1 cellular context compared by ENCODE assay signal in the genomic region with DNA sequence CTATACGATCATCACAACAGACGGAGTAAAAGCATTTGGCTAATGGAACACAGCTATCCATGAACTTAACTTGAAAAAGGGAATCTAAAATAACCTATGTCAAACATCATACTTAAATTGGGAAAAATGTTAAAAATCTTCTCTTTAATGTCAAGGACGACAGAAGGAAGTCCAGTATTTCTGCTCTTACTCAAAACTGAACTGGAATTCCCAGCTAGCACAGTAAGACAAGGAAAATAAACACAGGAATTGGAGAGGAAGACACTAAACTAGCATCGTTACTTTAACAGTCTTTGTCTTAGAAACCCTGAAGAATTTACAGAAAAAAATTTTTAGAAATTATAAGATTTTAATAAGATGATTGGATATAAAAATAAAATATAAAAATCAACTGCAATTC.
TF ChIP-seq lines count a peak whose summit lies in the region.

No MANE protein-coding gene starts in this region.

TF ChIP-seq in WTC11, 78 proteins besides CTCF, POLR2A, EP300 and RAD21 (continued from another document):
- TF ChIP-seq, protein P1, sequence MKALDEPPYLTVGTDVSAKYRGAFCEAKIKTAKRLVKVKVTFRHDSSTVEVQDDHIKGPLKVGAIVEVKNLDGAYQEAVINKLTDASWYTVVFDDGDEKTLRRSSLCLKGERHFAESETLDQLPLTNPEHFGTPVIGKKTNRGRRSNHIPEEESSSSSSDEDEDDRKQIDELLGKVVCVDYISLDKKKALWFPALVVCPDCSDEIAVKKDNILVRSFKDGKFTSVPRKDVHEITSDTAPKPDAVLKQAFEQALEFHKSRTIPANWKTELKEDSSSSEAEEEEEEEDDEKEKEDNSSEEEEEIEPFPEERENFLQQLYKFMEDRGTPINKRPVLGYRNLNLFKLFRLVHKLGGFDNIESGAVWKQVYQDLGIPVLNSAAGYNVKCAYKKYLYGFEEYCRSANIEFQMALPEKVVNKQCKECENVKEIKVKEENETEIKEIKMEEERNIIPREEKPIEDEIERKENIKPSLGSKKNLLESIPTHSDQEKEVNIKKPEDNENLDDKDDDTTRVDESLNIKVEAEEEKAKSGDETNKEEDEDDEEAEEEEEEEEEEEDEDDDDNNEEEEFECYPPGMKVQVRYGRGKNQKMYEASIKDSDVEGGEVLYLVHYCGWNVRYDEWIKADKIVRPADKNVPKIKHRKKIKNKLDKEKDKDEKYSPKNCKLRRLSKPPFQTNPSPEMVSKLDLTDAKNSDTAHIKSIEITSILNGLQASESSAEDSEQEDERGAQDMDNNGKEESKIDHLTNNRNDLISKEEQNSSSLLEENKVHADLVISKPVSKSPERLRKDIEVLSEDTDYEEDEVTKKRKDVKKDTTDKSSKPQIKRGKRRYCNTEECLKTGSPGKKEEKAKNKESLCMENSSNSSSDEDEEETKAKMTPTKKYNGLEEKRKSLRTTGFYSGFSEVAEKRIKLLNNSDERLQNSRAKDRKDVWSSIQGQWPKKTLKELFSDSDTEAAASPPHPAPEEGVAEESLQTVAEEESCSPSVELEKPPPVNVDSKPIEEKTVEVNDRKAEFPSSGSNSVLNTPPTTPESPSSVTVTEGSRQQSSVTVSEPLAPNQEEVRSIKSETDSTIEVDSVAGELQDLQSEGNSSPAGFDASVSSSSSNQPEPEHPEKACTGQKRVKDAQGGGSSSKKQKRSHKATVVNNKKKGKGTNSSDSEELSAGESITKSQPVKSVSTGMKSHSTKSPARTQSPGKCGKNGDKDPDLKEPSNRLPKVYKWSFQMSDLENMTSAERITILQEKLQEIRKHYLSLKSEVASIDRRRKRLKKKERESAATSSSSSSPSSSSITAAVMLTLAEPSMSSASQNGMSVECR (CRISPR knock-in tag; IDR thresholded peaks at IDR 0.05; ENCODE audit: borderline replicate concordance): no peak
- TF ChIP-seq, protein P2, sequence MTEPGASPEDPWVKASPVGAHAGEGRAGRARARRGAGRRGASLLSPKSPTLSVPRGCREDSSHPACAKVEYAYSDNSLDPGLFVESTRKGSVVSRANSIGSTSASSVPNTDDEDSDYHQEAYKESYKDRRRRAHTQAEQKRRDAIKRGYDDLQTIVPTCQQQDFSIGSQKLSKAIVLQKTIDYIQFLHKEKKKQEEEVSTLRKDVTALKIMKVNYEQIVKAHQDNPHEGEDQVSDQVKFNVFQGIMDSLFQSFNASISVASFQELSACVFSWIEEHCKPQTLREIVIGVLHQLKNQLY (CRISPR knock-in tag; IDR thresholded peaks at IDR 0.05): no peak
- TF ChIP-seq CREB1 (CRISPR knock-in tag; IDR thresholded peaks at IDR 0.05) (no peak), PREB (CRISPR knock-in tag; IDR thresholded peaks at IDR 0.05; ENCODE audit: borderline replicate concordance) (no peak), PRRX2 (CRISPR knock-in tag; IDR thresholded peaks at IDR 0.05) (no peak), NFE2L1 (CRISPR knock-in tag; IDR thresholded peaks at IDR 0.05) (no peak), NR3C1 (CRISPR knock-in tag; conservative IDR thresholded peaks at IDR 0.05; ENCODE audit: low read depth) (no peak), NFYB (CRISPR knock-in tag; conservative IDR thresholded peaks at IDR 0.05; ENCODE audit: low read depth) (no peak), MYBL2 (CRISPR knock-in tag; IDR thresholded peaks at IDR 0.05) (no peak)
- TF ChIP-seq, protein P3, sequence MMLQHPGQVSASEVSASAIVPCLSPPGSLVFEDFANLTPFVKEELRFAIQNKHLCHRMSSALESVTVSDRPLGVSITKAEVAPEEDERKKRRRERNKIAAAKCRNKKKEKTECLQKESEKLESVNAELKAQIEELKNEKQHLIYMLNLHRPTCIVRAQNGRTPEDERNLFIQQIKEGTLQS (CRISPR knock-in tag; conservative IDR thresholded peaks at IDR 0.05): no peak
- TF ChIP-seq, protein P4, sequence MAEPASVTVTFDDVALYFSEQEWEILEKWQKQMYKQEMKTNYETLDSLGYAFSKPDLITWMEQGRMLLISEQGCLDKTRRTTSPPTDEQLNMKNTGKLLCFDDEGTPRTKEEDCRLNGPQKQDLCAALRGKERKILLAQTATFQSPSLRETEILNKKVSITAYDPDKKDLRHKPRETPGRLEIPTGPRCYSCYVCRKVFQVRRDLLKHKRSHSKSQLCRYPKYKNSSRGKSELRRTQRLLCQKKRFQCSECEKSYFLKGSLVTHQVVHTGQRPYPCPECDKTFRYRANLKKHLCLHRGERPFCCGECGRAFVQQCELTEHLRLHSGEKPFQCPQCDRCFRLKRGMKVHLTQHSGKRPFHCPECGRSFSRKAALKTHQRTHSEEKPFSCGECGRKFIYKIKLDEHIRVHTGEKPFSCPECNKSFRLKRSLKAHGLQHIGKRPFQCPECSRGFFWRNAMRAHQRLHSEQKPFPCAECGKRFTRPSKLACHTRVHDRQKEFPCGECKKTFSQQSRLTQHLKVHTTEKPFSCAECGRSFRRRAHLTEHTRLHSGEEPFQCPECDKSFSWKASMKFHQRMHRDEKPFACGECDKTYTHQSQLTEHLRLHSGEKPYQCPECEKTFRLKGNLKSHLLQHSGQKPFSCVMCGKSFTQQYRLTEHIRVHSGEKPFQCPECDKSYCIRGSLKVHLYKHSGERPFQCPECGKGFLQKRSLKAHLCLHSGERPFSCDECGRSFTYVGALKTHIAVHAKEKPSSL (CRISPR knock-in tag; conservative IDR thresholded peaks at IDR 0.05): no peak
